Comparison of ENCODE assay signal across 10 cellular contexts in the genomic region with DNA sequence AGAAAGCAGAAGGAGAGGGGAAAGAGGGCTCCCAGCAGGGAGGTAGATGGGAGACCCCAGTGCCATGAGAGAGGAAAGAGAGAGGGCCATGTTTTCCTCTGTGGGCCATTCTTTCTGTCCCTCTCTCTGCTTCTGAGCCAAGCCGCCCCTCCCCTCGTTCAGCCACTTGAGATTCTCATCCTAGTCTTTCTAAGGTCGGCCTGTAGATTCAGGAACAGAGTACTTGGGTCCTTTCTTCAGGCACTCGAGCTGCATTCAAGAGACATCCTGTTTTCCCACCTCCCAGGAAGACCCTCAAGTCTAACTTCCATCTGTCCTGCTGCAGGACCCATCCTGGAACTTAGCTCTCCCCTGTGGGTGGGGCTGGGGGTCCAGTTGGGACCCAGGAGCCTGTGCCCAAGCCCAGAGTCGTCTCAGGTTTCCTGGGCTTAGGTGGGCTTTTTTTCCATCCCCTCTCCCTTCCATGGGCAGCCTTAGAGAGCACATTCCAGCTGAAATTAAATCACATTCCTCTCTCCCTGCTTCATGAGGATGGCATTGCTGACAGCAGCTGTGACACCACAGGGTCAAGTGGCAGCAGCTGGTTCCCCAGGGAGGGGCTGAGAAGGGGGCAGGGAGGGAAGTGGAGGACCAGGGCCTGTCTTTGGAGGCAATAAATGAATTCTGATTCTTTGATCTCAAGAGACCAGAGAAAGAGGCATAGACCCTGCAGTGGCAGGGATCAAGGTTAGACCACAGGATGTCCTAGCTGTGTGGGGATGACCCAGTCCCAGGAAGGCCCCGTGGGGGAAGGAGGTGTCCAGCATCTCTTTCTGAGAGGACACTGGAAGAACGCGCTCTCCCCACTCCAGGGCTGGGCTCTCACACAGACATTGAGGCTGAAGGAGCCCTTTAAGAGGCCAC. TPM values are rescaled to one million over a fixed set of nuclear protein-coding genes. Genes with fewer than 3 reads are reported as not detected.
DNase-seq lines count a peak whose midpoint lies in the region; ATAC-seq and TF ChIP-seq lines count a peak whose summit lies in the region.
"Had no signal": no experiment of that assay in that cellular context is flagged by ENCODE, and none has a peak within 500 bp of the region (broad histone marks: within the 10 kb centered on the region; RNA-seq: fewer than 3 reads in every experiment).

No MANE protein-coding gene starts in this region.

- H3K27me3 ChIP-seq in right atrium auricular region (no peaks in the 10 kb centered on the region), BE2C (no peaks in the 10 kb centered on the region)

- H3K9me3 ChIP-seq in ES-I3 (ENCODE audit: control insufficient read depth, insufficient read depth, low read length): no peaks in the 10 kb centered on the region
- no peaks in the 10 kb centered on the region for H3K9me3 ChIP-seq in right atrium auricular region
- no peaks in the 10 kb centered on the region for H3K9me3 ChIP-seq in BE2C

- peak overlapping the region; percentile 26 for H3K9ac ChIP-seq in ES-I3 (ENCODE audit: low read depth, low read length)

- no peak for ATAC-seq in HG03196 (IDR thresholded peaks at IDR 0.05; ENCODE audit: unreplicated experiment)
- ATAC-seq: activated T-helper 17 cell treated with anti-CD3 and anti-CD28 coated beads, Interleukin-2, amount 50 U/mL, for 72 hours had no signal

- H3K27ac ChIP-seq in right atrium auricular region: peak overlapping the region; percentile 93 to 96

- peaks cover 84% of the 10 kb centered on the region for H3K4me1 ChIP-seq in ES-I3 (ENCODE audit: insufficient read depth, low read length)
- H3K4me1 ChIP-seq in right atrium auricular region: peaks cover 0 to 99% of the 10 kb centered on the region in 2 donors
- peaks cover 35% of the 10 kb centered on the region for H3K4me1 ChIP-seq in BE2C

- DNase-seq in SHP77 treated with DMSO at 0.1 percent for 48 hours (lab: John Stamatoyannopoulos, UW) (peak; percentile 46), right atrium auricular region (ENCODE audit: low spot score) (no peak), skeletal muscle cell (ENCODE audit: low read depth) (peak; percentile 46), BE2C (no peak)
- DNase-seq in stimulated activated CD4-positive, alpha-beta T cell treated with anti-CD3 and anti-CD28 coated beads, Interleukin-4, amount 100 ng/mL, for 24 hours: no peak
- DNase-seq in activated CD4-positive, alpha-beta T cell treated with anti-CD3 and anti-CD28 coated beads for 1 hour: no peak
- DNase-seq: hippocampal formation had no signal

- H3K36me3 ChIP-seq in ES-I3 (ENCODE audit: insufficient read depth, low read length) (no peaks in the 10 kb centered on the region), right atrium auricular region (no peaks in the 10 kb centered on the region), BE2C (no peaks in the 10 kb centered on the region)

- TF ChIP-seq CTCF in right atrium auricular region (IDR thresholded peaks at IDR 0.05) (no peak), BE2C (IDR thresholded peaks at IDR 0.05; ENCODE audit: low read depth, low read length) (no peak)

- H3K4me3 ChIP-seq in right atrium auricular region: peak overlapping the region in 1 of 2 donors; percentile 0
- no peak overlapping the region for H3K4me3 ChIP-seq in skeletal muscle cell (ENCODE audit: low read depth, low read length)
- H3K4me3 ChIP-seq in BE2C (ENCODE audit: low read depth, low read length): no peak overlapping the region

RNA-seq across cellular contexts. Expression of a gene that starts 12.9 kb away (rescaled TPM):
- total RNA-seq in right atrium auricular region: 100 to 1,000 TPM; 134 to 173 TPM
- polyA plus RNA-seq in BE2C (2012; ENCODE audit: insufficient read depth, insufficient read length, low read depth): 22.3 TPM

RNA-seq across cellular contexts. Expression of a gene that starts 22.4 kb away (rescaled TPM):
- total RNA-seq in right atrium auricular region: not detected
- 7.8 TPM for polyA plus RNA-seq in BE2C (2012; ENCODE audit: insufficient read depth, insufficient read length, low read depth)
- total RNA-seq: activated T-helper 17 cell treated with anti-CD3 and anti-CD28 coated beads, Interleukin-2, amount 50 U/mL, for 72 hours had no signal

RNA-seq across cellular contexts. Expression of a gene that starts 41.1 kb away (rescaled TPM):
- 1 to 10 TPM in 1 of 2 donors, under 1 TPM in 1; 0.67 to 2.5 TPM for total RNA-seq in right atrium auricular region
- 39.0 TPM for polyA plus RNA-seq in BE2C (2012; ENCODE audit: insufficient read depth, insufficient read length, low read depth)

RNA-seq across cellular contexts. Expression of a gene that starts 45.1 kb away (rescaled TPM):
- 1 to 10 TPM; 1.2 to 1.8 TPM for total RNA-seq in right atrium auricular region
- 0.86 TPM for polyA plus RNA-seq in BE2C (2012; ENCODE audit: insufficient read depth, insufficient read length, low read depth)

Comparison
In these comparisons a context has a peak if more than half of its experiments do, and no peak if none do; other contexts are left out.
1. DNase-seq: peak in SHP77 treated with DMSO at 0.1 percent for 48 hours (single experiment) and skeletal muscle cell (single experiment); none in right atrium auricular region (single experiment), stimulated activated CD4-positive, alpha-beta T cell treated with anti-CD3 and anti-CD28 coated beads, Interleukin-4, amount 100 ng/mL, for 24 hours (single experiment), activated CD4-positive, alpha-beta T cell treated with anti-CD3 and anti-CD28 coated beads for 1 hour (single experiment) and BE2C (single experiment).